ENCODE assay signal across 30 cellular contexts in genomic region chr1:159554681-159555080, GRCh38. TPM values are rescaled to one million over a fixed set of nuclear protein-coding genes. Genes with fewer than 3 reads are reported as not detected.
"Had no signal": no experiment of that assay in that cellular context is flagged by ENCODE, and none has a peak within 500 bp of the region (broad histone marks: within the 10 kb centered on the region; RNA-seq: fewer than 3 reads in every experiment).

No MANE protein-coding gene starts in this region.

- H3K9me3 Mint-ChIP-seq: activated T-cell treated with anti-CD3 and anti-CD28 coated beads, Interleukin-2, amount 50 U/mL, for 4 hours; activated T-helper 2 cell treated with anti-CD3 and anti-CD28 coated beads, Interferon-gamma antibody, Interleukin-2, Interleukin-4, amounts not matched to agents 10 μg/mL and 5 μg/mL and 100 μg/mL, durations not matched to agents 14 hours and 24 hours and 36 hours; immature natural killer cell; naive thymus-derived CD8-positive, alpha-beta T cell; neural progenitor cell had no signal

- H3K27me3 Mint-ChIP-seq: dendritic cell treated with granulocyte-macrophage colony-stimulating factor and Interleukin-4, amounts not matched to agents 40 ng/mL and 50 ng/mL, for 4 days; type B pancreatic cell had no signal

- H3K36me3 Mint-ChIP-seq: activated naive CD8-positive, alpha-beta T cell; immature natural killer cell; naive thymus-derived CD8-positive, alpha-beta T cell; neural progenitor cell; type B pancreatic cell; WTC11 had no signal

- H3K4me3 ChIP-seq: cardiac muscle cell, hepatocyte, left lung, lung, neural progenitor cell, sigmoid colon, thoracic aorta had no signal

- H3K36me3 ChIP-seq: cardiac muscle cell, left lung, neural progenitor cell, sigmoid colon, thoracic aorta had no signal

- DNase-seq: activated CD4-positive, alpha-beta T cell treated with anti-CD3 and anti-CD28 coated beads, Interleukin-2, amount 50 U/mL, for 4 hours; activated CD8-positive, alpha-beta memory T cell treated with anti-CD3 and anti-CD28 coated beads, Interleukin-2, amount 50 U/mL, for 48 hours; activated naive CD4-positive, alpha-beta T cell; activated T-cell treated with anti-CD3 and anti-CD28 coated beads, Interleukin-2, amount 50 U/mL, for 4 hours; amniotic stem cell; effector CD4-positive, alpha-beta T cell; glutamatergic neuron; immature natural killer cell; kidney glomerular epithelial cell; left lung; naive thymus-derived CD8-positive, alpha-beta T cell; posterior cingulate gyrus; sigmoid colon; stimulated activated CD4-positive, alpha-beta T cell treated with anti-CD3 and anti-CD28 coated beads, Interleukin-4, amount 100 ng/mL, for 1 hour; stimulated activated naive CD4-positive, alpha-beta T cell; T-helper 9 cell had no signal

- H3K27me3 ChIP-seq: cardiac muscle cell, hepatocyte, left lung, neural progenitor cell, sigmoid colon had no signal

- H3K27ac Mint-ChIP-seq: activated naive CD8-positive, alpha-beta T cell; activated T-helper 2 cell treated with anti-CD3 and anti-CD28 coated beads, Interferon-gamma antibody, Interleukin-2, Interleukin-4, amounts not matched to agents 10 μg/mL and 5 μg/mL and 100 μg/mL, durations not matched to agents 14 hours and 24 hours and 36 hours; dendritic cell treated with granulocyte-macrophage colony-stimulating factor and Interleukin-4, amounts not matched to agents 40 ng/mL and 50 ng/mL, for 4 days; immature natural killer cell; naive thymus-derived CD8-positive, alpha-beta T cell; neural progenitor cell; type B pancreatic cell; WTC11 had no signal

- H3K27ac ChIP-seq: cardiac muscle cell, hepatocyte, left lung, neural progenitor cell, sigmoid colon, thoracic aorta had no signal

- H3K9me3 ChIP-seq: left lung, sigmoid colon, thoracic aorta had no signal

- H3K4me3 Mint-ChIP-seq: activated naive CD8-positive, alpha-beta T cell; activated T-cell treated with anti-CD3 and anti-CD28 coated beads, Interleukin-2, amount 50 U/mL, for 4 hours; dendritic cell treated with granulocyte-macrophage colony-stimulating factor and Interleukin-4, amounts not matched to agents 40 ng/mL and 50 ng/mL, for 4 days; immature natural killer cell; naive thymus-derived CD8-positive, alpha-beta T cell; neural progenitor cell; type B pancreatic cell; WTC11 had no signal

- ATAC-seq: activated T-cell treated with anti-CD3 and anti-CD28 coated beads, Interleukin-2, amount 50 U/mL, for 4 hours; left lung; naive thymus-derived CD8-positive, alpha-beta T cell; WTC11 had no signal

- H3K4me1 ChIP-seq: left lung, neural progenitor cell, sigmoid colon had no signal

- H3K4me1 Mint-ChIP-seq: immature natural killer cell; naive thymus-derived CD8-positive, alpha-beta T cell had no signal

RNA-seq across cellular contexts. Expression of gene OR10J5, which starts 18.9 kb away (rescaled TPM):
- total RNA-seq: activated CD8-positive, alpha-beta memory T cell treated with anti-CD3 and anti-CD28 coated beads for 36 hours; activated T-cell treated with anti-CD3 and anti-CD28 coated beads, Interleukin-2, amount 50 U/mL, for 4 hours; activated T-helper 2 cell treated with anti-CD3 and anti-CD28 coated beads, Interferon-gamma antibody, Interleukin-2, Interleukin-4, amounts not matched to agents 10 μg/mL and 5 μg/mL and 100 μg/mL, durations not matched to agents 14 hours and 24 hours and 36 hours; cardiac muscle cell; frontal cortex; hepatocyte; left lung; lung; naive thymus-derived CD8-positive, alpha-beta T cell; omental fat pad; sigmoid colon; T-helper 1 cell treated with Interleukin-12 subunit alpha and Interleukin-12 subunit beta and Interleukin-4 antibody, amounts not matched to agents 30 ng/mL and 1 ng/mL, for 36 hours; thoracic aorta; WTC11 had no signal

RNA-seq across cellular contexts. Expression of gene APCS, which starts 32.9 kb away (rescaled TPM):
- total RNA-seq: activated CD8-positive, alpha-beta memory T cell treated with anti-CD3 and anti-CD28 coated beads for 36 hours; activated T-helper 2 cell treated with anti-CD3 and anti-CD28 coated beads, Interferon-gamma antibody, Interleukin-2, Interleukin-4, amounts not matched to agents 10 μg/mL and 5 μg/mL and 100 μg/mL, durations not matched to agents 14 hours and 24 hours and 36 hours; cardiac muscle cell; frontal cortex; hepatocyte; left lung; naive thymus-derived CD8-positive, alpha-beta T cell; omental fat pad; sigmoid colon; T-helper 1 cell treated with Interleukin-12 subunit alpha and Interleukin-12 subunit beta and Interleukin-4 antibody, amounts not matched to agents 30 ng/mL and 1 ng/mL, for 36 hours; thoracic aorta had no signal
